ENCODE assay signal across 11 cellular contexts in the genomic region with DNA sequence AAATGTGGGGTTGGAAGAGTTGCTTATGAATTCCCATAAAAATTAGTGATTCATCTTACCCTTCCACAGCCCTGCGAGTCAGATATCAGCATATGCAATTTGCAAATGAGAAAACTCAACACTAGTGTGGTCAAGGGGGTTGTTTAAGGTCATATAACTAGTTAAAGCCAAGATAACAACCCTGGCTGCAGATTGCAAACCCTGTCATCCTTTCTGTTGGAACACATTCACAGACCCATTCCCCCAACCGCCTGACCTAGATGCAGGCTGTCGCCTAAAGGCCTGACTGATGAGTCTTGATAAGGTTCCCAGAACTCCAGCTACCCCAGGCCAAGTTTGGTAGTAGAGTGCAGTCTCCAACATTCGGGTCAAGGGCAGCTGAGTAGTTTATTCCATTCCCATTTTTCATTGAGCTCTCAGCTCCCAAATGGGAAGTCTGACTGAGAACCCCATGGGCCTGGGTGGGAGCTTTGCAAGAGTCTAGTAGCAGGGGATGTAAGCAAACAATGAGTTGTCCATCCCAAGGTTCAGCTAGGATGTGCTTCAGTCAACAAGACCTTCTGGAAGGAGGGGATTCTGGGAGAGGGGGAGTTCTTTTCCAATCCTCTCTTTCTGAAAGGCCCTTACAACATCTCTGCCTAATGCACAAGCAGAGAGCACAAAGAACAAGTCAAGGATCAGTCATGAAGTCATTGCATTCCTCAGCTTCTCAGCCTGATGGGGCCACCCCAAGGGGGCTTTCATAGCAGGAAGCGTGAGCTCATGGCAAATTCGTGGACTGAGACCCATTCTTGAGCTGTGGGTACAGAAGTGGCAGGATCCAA. TPM values are rescaled to one million over a fixed set of nuclear protein-coding genes. Genes with fewer than 3 reads are reported as not detected.
DNase-seq lines count a peak whose midpoint lies in the region; ATAC-seq and TF ChIP-seq lines count a peak whose summit lies in the region.
"Had no signal": no experiment of that assay in that cellular context is flagged by ENCODE, and none has a peak within 500 bp of the region (broad histone marks: within the 10 kb centered on the region; RNA-seq: fewer than 3 reads in every experiment).

No MANE protein-coding gene starts in this region.

- TF ChIP-seq CTCF in HFFc6 (IDR thresholded peaks at IDR 0.05) (no peak), chondrocyte (IDR thresholded peaks at IDR 0.05) (no peak), smooth muscle cell (IDR thresholded peaks at IDR 0.05; ENCODE audit: borderline replicate concordance, insufficient read depth, poor library complexity, severe bottlenecking) (no peak), natural killer cell (IDR thresholded peaks at IDR 0.05) (no peak)

- H3K4me3 Mint-ChIP-seq in HFFc6 (no peak overlapping the region; the same call in 1 of the 2 replicates), chondrocyte (ENCODE audit: unreplicated experiment) (no peak overlapping the region), natural killer cell (no peak overlapping the region)

- H3K36me3 ChIP-seq in smooth muscle cell (ENCODE audit: low read depth), result peaks cover 7% of the 10 kb centered on the region

- no peak for ATAC-seq in natural killer cell

- no peaks in the 10 kb centered on the region for H3K4me1 ChIP-seq in smooth muscle cell (ENCODE audit: low read depth)

- intact Hi-C loops in natural killer cell (cut with micrococcal nuclease), result no loop called here

- H3K27me3 Mint-ChIP-seq in HFFc6 (ENCODE audit: insufficient read depth) (no peaks in the 10 kb centered on the region), chondrocyte (ENCODE audit: low read depth) (no peaks in the 10 kb centered on the region), natural killer cell (ENCODE audit: low read depth in 2 of 2) (peaks cover 0 to 6% of the 10 kb centered on the region in 2 donors)

- H3K9ac ChIP-seq in smooth muscle cell (ENCODE audit: low read depth), result no peak overlapping the region

- WGBS in smooth muscle cell (ENCODE audit: low lambda C conversion rate), result 40% methylated on average over 6 of the region's 6 CpGs

- peak; percentile 30 for DNase-seq in HFFc6
- DNase-seq in chondrocyte (ENCODE audit: low spot score), result no peak
- peak; percentile 5 for DNase-seq in left kidney (ENCODE audit: low read depth, low spot score)
- no peak for DNase-seq in smooth muscle cell (lab: John Stamatoyannopoulos, UW; ENCODE audit: unreplicated experiment)
- no peak for DNase-seq in stimulated activated CD4-positive, alpha-beta T cell treated with anti-CD3 and anti-CD28 coated beads, Interleukin-2, amount 100 ng/mL, for 48 hours
- no peak for DNase-seq in midbrain (lab: John Stamatoyannopoulos, UW)
- DNase-seq in natural killer cell, result no peak
- no peak for DNase-seq in NCI-H2196 treated with DMSO at 0.1 percent for 48 hours (lab: John Stamatoyannopoulos, UW; ENCODE audit: unreplicated experiment)
- DNase-seq: activated T-cell treated with anti-CD3 and anti-CD28 coated beads, Interleukin-2, amount 50 U/mL, for 48 hours; hippocampal formation had no signal

- H3F3A ChIP-seq in smooth muscle cell (ENCODE audit: low read depth), result no peaks in the 10 kb centered on the region

- no peaks in the 10 kb centered on the region for H3K9me3 ChIP-seq in smooth muscle cell (replicated peaks; ENCODE audit: low read depth)

- H3K4me1 Mint-ChIP-seq in HFFc6 (ENCODE audit: low read depth) (peaks cover 49% of the 10 kb centered on the region), chondrocyte (ENCODE audit: low read depth) (peaks cover 17% of the 10 kb centered on the region), natural killer cell (no peaks in the 10 kb centered on the region)

- peak overlapping the region; percentile 23 for H3K4me2 ChIP-seq in smooth muscle cell

- H3K36me3 Mint-ChIP-seq in HFFc6 (ENCODE audit: low read depth) (peaks cover 51% of the 10 kb centered on the region), chondrocyte (ENCODE audit: low read depth) (peaks cover 23% of the 10 kb centered on the region), natural killer cell (no peaks in the 10 kb centered on the region)

- H3K9me3 Mint-ChIP-seq in HFFc6 (no peaks in the 10 kb centered on the region), chondrocyte (ENCODE audit: low read depth) (no peaks in the 10 kb centered on the region), natural killer cell (no peaks in the 10 kb centered on the region)

- H3K79me2 ChIP-seq in smooth muscle cell (ENCODE audit: low read depth), result peaks cover 57% of the 10 kb centered on the region

- H4K20me1 ChIP-seq in smooth muscle cell (ENCODE audit: low read depth), result peaks cover 93% of the 10 kb centered on the region

- H2AFZ ChIP-seq in smooth muscle cell (ENCODE audit: low read depth), result no peak overlapping the region

- H3K27ac Mint-ChIP-seq in HFFc6 (peak overlapping the region; percentile 82), chondrocyte (ENCODE audit: unreplicated experiment) (peak overlapping the region; percentile 41), natural killer cell (no peak overlapping the region)

- peak overlapping the region; percentile 46 for H3K27ac ChIP-seq in smooth muscle cell (ENCODE audit: low read depth)
- H3K27ac ChIP-seq: C4-2B had no signal

- no peak overlapping the region for H3K4me3 ChIP-seq in smooth muscle cell

- H3K27me3 ChIP-seq in smooth muscle cell (ENCODE audit: low read depth), result no peaks in the 10 kb centered on the region

RNA-seq across cellular contexts. Expression of a gene that starts 40.3 kb away (rescaled TPM):
- 100 to 1,000 TPM in 2 of 6 experiments, 10 to 100 TPM in 4; 75.4 to 152 (median 83.2) TPM for total RNA-seq in HFFc6 (2021; fragmentation: NEBNext Ultra II Directional; extraction: Animal tissue kit (Norgen Biotek cat#: 25700))
- total RNA-seq in chondrocyte (43.5 to 125 TPM (median 125 TPM) in 3 replicates), smooth muscle cell (112 and 117 TPM in 2 replicates), natural killer cell (10 to 100 TPM in 1 of 3 donors, 1 to 10 TPM in 2; 1.2 to 28.0 (median 4.7) TPM)
- polyA plus RNA-seq in smooth muscle cell, result 62.2 and 62.6 TPM in 2 replicates

Comparison
In these comparisons a context has a peak if more than half of its experiments do, and no peak if none do; other contexts are left out.
1. DNase-seq: peak in HFFc6 (single experiment) and left kidney (single experiment); none in chondrocyte (single experiment), smooth muscle cell (single experiment), stimulated activated CD4-positive, alpha-beta T cell treated with anti-CD3 and anti-CD28 coated beads, Interleukin-2, amount 100 ng/mL, for 48 hours (0 of 2), midbrain (single experiment), natural killer cell (single experiment) and NCI-H2196 treated with DMSO at 0.1 percent for 48 hours (single experiment).
2. H3K27ac Mint-ChIP-seq: peak in HFFc6 (single experiment) and chondrocyte (single experiment); none in natural killer cell (0 of 2).